In the genomic region with DNA sequence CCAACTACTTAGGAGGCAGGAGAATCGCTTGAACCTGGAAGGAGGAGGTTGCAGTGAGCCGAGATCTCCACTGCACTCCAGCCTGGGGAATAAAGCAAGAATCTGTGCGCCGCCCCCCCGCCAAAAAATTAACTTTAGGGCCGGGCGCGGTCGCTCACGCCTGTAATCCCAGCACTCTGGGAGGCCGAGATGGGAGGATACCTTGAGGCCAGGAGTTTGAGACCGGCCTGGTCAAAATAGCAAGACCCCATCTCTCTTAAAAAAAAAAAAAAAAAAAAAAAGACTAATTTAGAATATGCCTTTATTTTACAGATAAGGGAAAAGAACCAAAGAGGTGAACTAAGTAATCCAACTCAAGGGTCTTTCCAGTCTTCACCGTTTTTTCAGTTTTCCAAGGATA, we compare ENCODE assay signal across 9 cellular contexts. TPM values are rescaled to one million over a fixed set of nuclear protein-coding genes. Genes with fewer than 3 reads are reported as not detected.
A peak's percentile ranks its signal among the peaks of the same experiment; 100 is the strongest.
DNase-seq lines count a peak whose midpoint lies in the region; ATAC-seq and TF ChIP-seq lines count a peak whose summit lies in the region.
"Had no signal": no experiment of that assay in that cellular context is flagged by ENCODE, and none has a peak within 500 bp of the region (broad histone marks: within the 10 kb centered on the region; RNA-seq: fewer than 3 reads in every experiment).

No MANE protein-coding gene starts in this region.

- H3K79me2 ChIP-seq in PC-9 (ENCODE audit: low read depth) (peaks cover 55% of the 10 kb centered on the region), parathyroid adenoma (peaks cover 47% of the 10 kb centered on the region)

- H4K20me1 ChIP-seq in PC-9 (ENCODE audit: insufficient read depth): peaks cover 8% of the 10 kb centered on the region; the same call in 1 of the 2 replicates

- no peak for ATAC-seq in GM18520 (IDR thresholded peaks at IDR 0.05; ENCODE audit: unreplicated experiment)

- H3K4me2 ChIP-seq in PC-9 (peak overlapping the region; percentile 99), parathyroid adenoma (ENCODE audit: low read length) (peak overlapping the region; percentile 93)

- H3K9me2 ChIP-seq in PC-9 (ENCODE audit: insufficient read depth): no peaks in the 10 kb centered on the region

- H3K36me3 Mint-ChIP-seq in Caco-2 (ENCODE audit: insufficient read depth, unreplicated experiment): peaks cover 69% of the 10 kb centered on the region

- H3K27ac ChIP-seq in PC-9: no peak overlapping the region
- H3K27ac ChIP-seq in parathyroid adenoma: no peak overlapping the region

- peak overlapping the region; percentile 93 for H3K27ac Mint-ChIP-seq in Caco-2 (ENCODE audit: unreplicated experiment)

- no peaks in the 10 kb centered on the region for H3K27me3 Mint-ChIP-seq in Caco-2 (ENCODE audit: insufficient read depth, unreplicated experiment)

- H3K4me3 Mint-ChIP-seq in Caco-2 (ENCODE audit: unreplicated experiment): peak overlapping the region; percentile 92

- no TSS peak for BruUV-seq in Caco-2 (replicated peaks; lab: Mats Ljungman, UMichigan)
- no TSS peak for BruUV-seq in PC-9 (replicated peaks; lab: Mats Ljungman, UMichigan)

- POLR2A ChIA-PET in Caco-2 (lab: Charles Lee) (no interaction called here), PC-9 (lab: Charles Lee; ENCODE audit: unreplicated experiment) (no interaction called here)

- peaks cover 14% of the 10 kb centered on the region for H3K4me1 Mint-ChIP-seq in Caco-2 (ENCODE audit: low read depth, unreplicated experiment)

- H3K9me3 Mint-ChIP-seq in Caco-2 (ENCODE audit: unreplicated experiment): no peaks in the 10 kb centered on the region

- H3K9ac ChIP-seq in parathyroid adenoma: no peak overlapping the region

- H3K4me3 ChIP-seq in Caco-2 (ENCODE audit: low read depth, low read length) (peak overlapping the region; percentile 83), PC-9 (peak overlapping the region; percentile 77), epithelial cell of proximal tubule (ENCODE audit: low read depth, low read length) (peak overlapping the region; percentile 80), parathyroid adenoma (ENCODE audit: low read depth, low read length) (peak overlapping the region; percentile 95)

- DNase-seq in Caco-2 (no peak), PC-9 (no peak), epithelial cell of proximal tubule (ENCODE audit: low read depth) (no peak), kidney glomerular epithelial cell (lab: John Stamatoyannopoulos, UW) (no peak), NCI-H226 (no peak)
- DNase-seq in central memory CD4-positive, alpha-beta T cell: no peak
- DNase-seq: NCI-H2171 treated with DMSO at 0.1 percent for 48 hours had no signal

- CTCF ChIA-PET in Caco-2 (lab: Charles Lee) (no interaction called here), PC-9 (lab: Charles Lee) (no interaction called here)

- peaks cover 19% of the 10 kb centered on the region; the same call in 1 of the 2 replicates for H3K4me1 ChIP-seq in Caco-2
- peaks cover 30% of the 10 kb centered on the region for H3K4me1 ChIP-seq in PC-9 (replicated peaks; ENCODE audit: insufficient read depth)
- H3K4me1 ChIP-seq in parathyroid adenoma: peaks cover 22% of the 10 kb centered on the region

- peaks cover 12% of the 10 kb centered on the region; the same call in 1 of the 2 replicates for H3F3A ChIP-seq in PC-9 (ENCODE audit: insufficient read depth, low read depth)

- H3K9me3 ChIP-seq in Caco-2 (no peaks in the 10 kb centered on the region), PC-9 (ENCODE audit: insufficient read depth, low read depth) (no peaks in the 10 kb centered on the region), parathyroid adenoma (ENCODE audit: control insufficient read depth, low read length) (no peaks in the 10 kb centered on the region)

- TF ChIP-seq CTCF in Caco-2 (IDR thresholded peaks at IDR 0.05; ENCODE audit: insufficient read depth in 1 of 2, low read depth in 1 of 2, low read length in 1 of 2, severe bottlenecking in 1 of 2, unreplicated experiment in 1 of 2) (no peak), PC-9 (conservative IDR thresholded peaks at IDR 0.05) (no peak), epithelial cell of proximal tubule (conservative IDR thresholded peaks at IDR 0.05; ENCODE audit: low read depth, low read length) (no peak), parathyroid adenoma (IDR thresholded peaks at IDR 0.05) (no peak)

- intact Hi-C loops in Caco-2 (cut with micrococcal nuclease; ENCODE audit: unreplicated experiment) (no loop called here), PC-9 (cut with micrococcal nuclease; ENCODE audit: unreplicated experiment) (loop anchor here (5.0 to 10.0 kb wide), 2 partner anchors 116 to 314 kb away; a partner anchor contains a TSS)

- H3K27me3 ChIP-seq in Caco-2 (replicated peaks; ENCODE audit: control insufficient read depth, insufficient read depth, low read length) (no peaks in the 10 kb centered on the region), PC-9 (ENCODE audit: insufficient read depth, low read depth) (no peaks in the 10 kb centered on the region), parathyroid adenoma (ENCODE audit: control insufficient read depth, insufficient read depth, low read length) (no peaks in the 10 kb centered on the region)

- peak overlapping the region; percentile 84; the same call in 1 of the 2 replicates for H2AFZ ChIP-seq in PC-9
- no peak overlapping the region for H2AFZ ChIP-seq in parathyroid adenoma

- H3K36me3 ChIP-seq in Caco-2 (ENCODE audit: control insufficient read depth, insufficient read depth, low read length) (peaks cover 3% of the 10 kb centered on the region), PC-9 (ENCODE audit: low read depth) (peaks cover 34% of the 10 kb centered on the region), parathyroid adenoma (ENCODE audit: control insufficient read depth, insufficient read depth, low read length) (no peaks in the 10 kb centered on the region)

RNA-seq across cellular contexts. Expression of a gene that starts 1.2 kb away (rescaled TPM):
- total RNA-seq in Caco-2 (2022): 59.7 and 67.2 TPM in 2 replicates
- total RNA-seq in PC-9 (2021): 21.8 and 28.2 TPM in 2 replicates
- total RNA-seq in epithelial cell of proximal tubule: 69.0 and 90.4 TPM in 2 replicates

RNA-seq across cellular contexts. Expression of a gene that starts 35.6 kb away (rescaled TPM):
- total RNA-seq in Caco-2 (2022): 52.1 and 53.1 TPM in 2 replicates
- total RNA-seq in PC-9 (2021): 20.3 and 50.8 TPM in 2 replicates
- 15.6 and 15.9 TPM in 2 replicates for total RNA-seq in epithelial cell of proximal tubule
